Comparison of ENCODE assay signal across 9 cellular contexts in genomic region chr18:21820035-21820810, GRCh38.
A peak's percentile ranks its signal among the peaks of the same experiment; 100 is the strongest.
DNase-seq lines count a peak whose midpoint lies in the region; ATAC-seq and TF ChIP-seq lines count a peak whose summit lies in the region.
"Had no signal": no experiment of that assay in that cellular context is flagged by ENCODE, and none has a peak within 500 bp of the region (broad histone marks: within the 10 kb centered on the region; RNA-seq: fewer than 3 reads in every experiment).

No MANE protein-coding gene starts in this region.

- no peak for TF ChIP-seq POLR2A in upper lobe of left lung (IDR thresholded peaks at IDR 0.05)

- H3K4me3 ChIP-seq in cardiac muscle cell (no peak overlapping the region), right cardiac atrium (ENCODE audit: low read length) (no peak overlapping the region), upper lobe of left lung (no peak overlapping the region)

- TF ChIP-seq EP300 in upper lobe of left lung (IDR thresholded peaks at IDR 0.05): no peak

- DNase-seq in cardiac muscle cell (ENCODE audit: low read depth in 1 of 2, low spot score in 1 of 2): peak; percentile 38 to 43
- no peak for DNase-seq in right cardiac atrium
- DNase-seq in RPMI7951 (ENCODE audit: low read depth): peak; percentile 4
- peak in 1 of 2 donors; percentile 8 for DNase-seq in foreskin keratinocyte
- no peak for DNase-seq in upper lobe of left lung
- no peak for DNase-seq in activated T-cell treated with anti-CD3 and anti-CD28 coated beads, Interleukin-2, amount 50 U/mL, for 72 hours
- no peak for DNase-seq in stimulated activated naive CD4-positive, alpha-beta T cell treated with Interleukin-2 at 50 U/mL for 16 hours (lab: John Stamatoyannopoulos, UW)
- DNase-seq: activated CD8-positive, alpha-beta T cell treated with anti-CD3 and anti-CD28 coated beads for 36 hours had no signal

- H3K4me1 ChIP-seq in cardiac muscle cell (ENCODE audit: low read depth) (peaks cover 2% of the 10 kb centered on the region), right cardiac atrium (ENCODE audit: control insufficient read depth, insufficient read depth, low read length) (no peaks in the 10 kb centered on the region), foreskin keratinocyte (no peaks in the 10 kb centered on the region), upper lobe of left lung (no peaks in the 10 kb centered on the region)

- H3K27ac ChIP-seq in cardiac muscle cell: peak overlapping the region; percentile 53
- no peak overlapping the region for H3K27ac ChIP-seq in right cardiac atrium (ENCODE audit: low read length)
- H3K27ac ChIP-seq in foreskin keratinocyte: no peak overlapping the region
- H3K27ac ChIP-seq in upper lobe of left lung: no peak overlapping the region

- ATAC-seq in right cardiac atrium: no peak
- ATAC-seq in foreskin keratinocyte: peak; percentile 35
- ATAC-seq in upper lobe of left lung (ENCODE audit: low FRiP score in 2 of 2): no peak
- no peak for ATAC-seq in HG03280 (IDR thresholded peaks at IDR 0.05; ENCODE audit: unreplicated experiment)
- ATAC-seq in activated T-cell treated with anti-CD3 and anti-CD28 coated beads, Interleukin-2, amount 50 U/mL, for 72 hours (replicated peaks in 1 of 2): no peak
- ATAC-seq: activated CD8-positive, alpha-beta T cell treated with anti-CD3 and anti-CD28 coated beads for 36 hours had no signal

- H3K36me3 ChIP-seq in cardiac muscle cell (peaks cover 25% of the 10 kb centered on the region), upper lobe of left lung (peaks cover 0 to 23% (median 1%) of the 10 kb centered on the region in 4 donors)

- H3K36me3 Mint-ChIP-seq in activated T-cell treated with anti-CD3 and anti-CD28 coated beads, Interleukin-2, amount 50 U/mL, for 72 hours (ENCODE audit: insufficient read depth in 2 of 2): peaks cover 2 to 9% of the 10 kb centered on the region in 2 donors

- no peak overlapping the region for H3K4me3 Mint-ChIP-seq in activated T-cell treated with anti-CD3 and anti-CD28 coated beads, Interleukin-2, amount 50 U/mL, for 72 hours
- H3K4me3 Mint-ChIP-seq: activated CD8-positive, alpha-beta T cell treated with anti-CD3 and anti-CD28 coated beads for 36 hours had no signal

- TF ChIP-seq CTCF in cardiac muscle cell (IDR thresholded peaks at IDR 0.05; ENCODE audit: low read depth, low read length) (peak; percentile 68), foreskin keratinocyte (conservative IDR thresholded peaks at IDR 0.05) (peak; percentile 68), upper lobe of left lung (IDR thresholded peaks at IDR 0.05) (peak in 5 of 6 experiments; percentile 22 to 45 (median 36))

- H3K27me3 ChIP-seq in cardiac muscle cell (no peaks in the 10 kb centered on the region), right cardiac atrium (ENCODE audit: control insufficient read depth, insufficient read depth) (no peaks in the 10 kb centered on the region), foreskin keratinocyte (no peaks in the 10 kb centered on the region), upper lobe of left lung (no peaks in the 10 kb centered on the region)

- H3K4me1 Mint-ChIP-seq in activated T-cell treated with anti-CD3 and anti-CD28 coated beads, Interleukin-2, amount 50 U/mL, for 72 hours (ENCODE audit: low read depth): no peaks in the 10 kb centered on the region

- 50% methylated on average over 2 of the region's 2 CpGs for WGBS in right cardiac atrium
- 73 to 79% methylated on average over 2 of the region's 2 CpGs for WGBS in upper lobe of left lung, 2 donors

- no peak overlapping the region for H3K27ac Mint-ChIP-seq in activated T-cell treated with anti-CD3 and anti-CD28 coated beads, Interleukin-2, amount 50 U/mL, for 72 hours
- H3K27ac Mint-ChIP-seq: activated CD8-positive, alpha-beta T cell treated with anti-CD3 and anti-CD28 coated beads for 36 hours had no signal

- no peaks in the 10 kb centered on the region for H3K9me3 ChIP-seq in cardiac muscle cell (ENCODE audit: low read depth)
- H3K9me3 ChIP-seq in right cardiac atrium (ENCODE audit: control insufficient read depth, low read length): no peaks in the 10 kb centered on the region
- H3K9me3 ChIP-seq in upper lobe of left lung: no peaks in the 10 kb centered on the region

- no peaks in the 10 kb centered on the region for H3K9me3 Mint-ChIP-seq in activated T-cell treated with anti-CD3 and anti-CD28 coated beads, Interleukin-2, amount 50 U/mL, for 72 hours
- H3K9me3 Mint-ChIP-seq: activated CD8-positive, alpha-beta T cell treated with anti-CD3 and anti-CD28 coated beads for 36 hours had no signal

- intact Hi-C loops in right cardiac atrium (cut with DNase I): no loop called here

- no peaks in the 10 kb centered on the region for H3K27me3 Mint-ChIP-seq in activated T-cell treated with anti-CD3 and anti-CD28 coated beads, Interleukin-2, amount 50 U/mL, for 72 hours (ENCODE audit: low read depth)
- H3K27me3 Mint-ChIP-seq: activated CD8-positive, alpha-beta T cell treated with anti-CD3 and anti-CD28 coated beads for 36 hours had no signal

Comparison
In these comparisons a context has a peak if more than half of its experiments do, and no peak if none do; other contexts are left out.
1. DNase-seq: peak in cardiac muscle cell (2 of 2) and RPMI7951 (single experiment); none in right cardiac atrium (0 of 3), upper lobe of left lung (0 of 2), activated T-cell treated with anti-CD3 and anti-CD28 coated beads, Interleukin-2, amount 50 U/mL, for 72 hours (0 of 2) and stimulated activated naive CD4-positive, alpha-beta T cell treated with Interleukin-2 at 50 U/mL for 16 hours (single experiment).
2. Peak in every context shown above with its lines, with median percentiles within 50 percentile points of each other: CTCF ChIP-seq.